In the genomic region with DNA sequence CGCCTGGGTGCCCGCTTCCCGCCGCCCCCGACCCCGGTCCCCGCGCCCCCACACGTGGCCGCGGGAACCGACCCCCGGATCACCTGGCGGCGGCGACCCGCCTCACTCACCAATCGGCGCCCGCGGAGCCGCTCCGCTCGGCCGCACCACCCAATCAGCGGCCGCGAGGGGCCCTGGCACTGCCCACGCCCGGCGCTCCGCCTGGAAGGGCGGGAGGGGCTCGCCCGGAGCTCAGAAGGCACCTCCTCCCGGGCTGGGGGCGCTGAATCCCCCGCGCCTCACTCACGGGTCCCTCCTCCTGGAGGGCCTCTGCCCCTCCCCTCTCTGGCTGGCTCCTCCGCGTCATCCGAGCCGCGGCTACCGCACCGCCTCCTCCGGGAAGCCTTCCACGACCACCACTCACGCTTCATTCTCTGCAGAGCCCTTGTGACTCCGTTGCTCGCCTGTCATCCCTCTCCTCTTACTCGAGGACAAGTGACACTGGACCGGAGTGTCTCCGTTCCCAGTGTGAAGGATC, we compare ENCODE assay signal across 8 cellular contexts. TPM values are rescaled to one million over a fixed set of nuclear protein-coding genes. Genes with fewer than 3 reads are reported as not detected.
DNase-seq lines count a peak whose midpoint lies in the region; ATAC-seq and TF ChIP-seq lines count a peak whose summit lies in the region.

No MANE protein-coding gene starts in this region.

- H3K4me1 ChIP-seq in HUES6 (ENCODE audit: control insufficient read depth, insufficient read depth, low read length): peaks cover 35% of the 10 kb centered on the region
- peaks cover 33% of the 10 kb centered on the region for H3K4me1 ChIP-seq in left ventricle myocardium inferior

- peak overlapping the region; percentile 76 for H3K27ac Mint-ChIP-seq in activated naive CD8-positive, alpha-beta T cell treated with anti-CD3 and anti-CD28 coated beads, Interleukin-2, amount 50 U/mL, for 24 hours

- H3K4me3 Mint-ChIP-seq in activated naive CD8-positive, alpha-beta T cell treated with anti-CD3 and anti-CD28 coated beads, Interleukin-2, amount 50 U/mL, for 24 hours: peak overlapping the region; percentile 82

- peak; percentile 83 for ATAC-seq in Right ventricle myocardium inferior
- ATAC-seq in activated naive CD8-positive, alpha-beta T cell treated with anti-CD3 and anti-CD28 coated beads, Interleukin-2, amount 50 U/mL, for 24 hours: peak; percentile 56

- in situ Hi-C loops in SK-MEL-5 (cut with HindIII; ENCODE audit: low pct_unique_long_range_greater_than_20kb, low sequenced_read_pairs): no loop called here

- H3K27ac ChIP-seq in HUES6 (ENCODE audit: low read depth, low read length): no peak overlapping the region
- no peak overlapping the region for H3K27ac ChIP-seq in left ventricle myocardium inferior (replicated peaks)

- H3K9me3 Mint-ChIP-seq in activated naive CD8-positive, alpha-beta T cell treated with anti-CD3 and anti-CD28 coated beads, Interleukin-2, amount 50 U/mL, for 24 hours: no peaks in the 10 kb centered on the region

- peaks cover 22% of the 10 kb centered on the region for H3K4me1 Mint-ChIP-seq in activated naive CD8-positive, alpha-beta T cell treated with anti-CD3 and anti-CD28 coated beads, Interleukin-2, amount 50 U/mL, for 24 hours

- H3K9me3 ChIP-seq in HUES6 (ENCODE audit: control insufficient read depth, insufficient read depth, low read depth, low read length) (no peaks in the 10 kb centered on the region), left ventricle myocardium inferior (replicated peaks) (no peaks in the 10 kb centered on the region)

- H3K36me3 ChIP-seq in HUES6 (ENCODE audit: control insufficient read depth, insufficient read depth, low read length) (0 out of 2 replicates have a peak, but pooled peaks cover under 1% of the 10 kb centered on the region), left ventricle myocardium inferior (peaks cover 4% of the 10 kb centered on the region)

- DNase-seq in Right ventricle myocardium inferior (ENCODE audit: missing footprints) (no peak), cardiac septum (ENCODE audit: low spot score) (no peak), SK-MEL-5 (ENCODE audit: low read depth, low spot score) (peak; percentile 61), left ventricle myocardium inferior (peak; percentile 52), posterior cingulate gyrus (peak in 9 of 10 donors; percentile 58 to 96 (median 74)), cortex of kidney (lab: John Stamatoyannopoulos, UW) (no peak)
- DNase-seq in activated naive CD8-positive, alpha-beta T cell treated with anti-CD3 and anti-CD28 coated beads, Interleukin-2, amount 50 U/mL, for 24 hours: peak; percentile 70

- H3K4me3 ChIP-seq in HUES6 (ENCODE audit: low read depth, low read length) (peak overlapping the region; percentile 62), left ventricle myocardium inferior (peak overlapping the region; percentile 76)

- intact Hi-C loops in Right ventricle myocardium inferior (cut with DNase I): loop anchor here (2.0 kb wide), 1 partner anchor 33 kb away; no protein-coding TSS in a partner anchor
- intact Hi-C loops in cardiac septum (cut with DNase I): no loop called here
- intact Hi-C loops in left ventricle myocardium inferior (cut with micrococcal nuclease): no loop called here
- intact Hi-C loops in posterior cingulate gyrus (cut with DNase I): no loop called here

- no peak for TF ChIP-seq CTCF in left ventricle myocardium inferior (IDR thresholded peaks at IDR 0.05; ENCODE audit: borderline replicate concordance)

- H3K27me3 ChIP-seq in HUES6 (ENCODE audit: control insufficient read depth, insufficient read depth, low read length) (peaks cover 51% of the 10 kb centered on the region), left ventricle myocardium inferior (ENCODE audit: low read depth) (peaks cover 53% of the 10 kb centered on the region)

- H3K9ac ChIP-seq in HUES6 (ENCODE audit: low read length): peak overlapping the region; percentile 1

- peaks cover 2% of the 10 kb centered on the region for H3K36me3 Mint-ChIP-seq in activated naive CD8-positive, alpha-beta T cell treated with anti-CD3 and anti-CD28 coated beads, Interleukin-2, amount 50 U/mL, for 24 hours (ENCODE audit: low read depth)

- peaks cover 30% of the 10 kb centered on the region for H3K27me3 Mint-ChIP-seq in activated naive CD8-positive, alpha-beta T cell treated with anti-CD3 and anti-CD28 coated beads, Interleukin-2, amount 50 U/mL, for 24 hours

RNA-seq across cellular contexts. Expression of a gene that starts 0.4 kb away (rescaled TPM):
- total RNA-seq in Right ventricle myocardium inferior: not detected
- total RNA-seq in cardiac septum: not detected
- total RNA-seq in SK-MEL-5 (2014; rRNA removed; shearing (Covaris generic)): 3.4 and 3.7 TPM in 2 replicates
- 5.5 and 5.7 TPM in 2 replicates for polyA plus RNA-seq in SK-MEL-5 (2015; cell fraction: cytosol; rRNA removed)
- 23.1 and 24.5 TPM in 2 replicates for polyA plus RNA-seq in SK-MEL-5 (2015; cell fraction: nucleus; rRNA removed)
- total RNA-seq in left ventricle myocardium inferior: not detected

RNA-seq across cellular contexts. Expression of a gene that starts 14.3 kb away (rescaled TPM):
- 6.0 TPM for total RNA-seq in Right ventricle myocardium inferior
- total RNA-seq in cardiac septum: 1.5 TPM
- 0.16 TPM in 1 of 2 replicates, not detected in the other for total RNA-seq in SK-MEL-5 (2014; rRNA removed; shearing (Covaris generic))
- polyA plus RNA-seq in SK-MEL-5 (2015; cell fraction: cytosol; rRNA removed): not detected in 2 replicates
- polyA plus RNA-seq in SK-MEL-5 (2015; cell fraction: nucleus; rRNA removed): 0.83 TPM in 1 of 2 replicates, not detected in the other
- total RNA-seq in left ventricle myocardium inferior: 4.6 TPM

RNA-seq across cellular contexts. Expression of a gene that starts 55.0 kb away (rescaled TPM):
- total RNA-seq in Right ventricle myocardium inferior (110 TPM), cardiac septum (123 TPM), left ventricle myocardium inferior (118 TPM)
- 243 and 251 TPM in 2 replicates for total RNA-seq in SK-MEL-5 (2014; rRNA removed; shearing (Covaris generic))
- 245 and 270 TPM in 2 replicates for polyA plus RNA-seq in SK-MEL-5 (2015; cell fraction: cytosol; rRNA removed)
- polyA plus RNA-seq in SK-MEL-5 (2015; cell fraction: nucleus; rRNA removed): 686 and 734 TPM in 2 replicates

Comparison
In these comparisons a context has a peak if more than half of its experiments do, and no peak if none do; other contexts are left out.
1. DNase-seq: peak in SK-MEL-5 (single experiment), activated naive CD8-positive, alpha-beta T cell treated with anti-CD3 and anti-CD28 coated beads, Interleukin-2, amount 50 U/mL, for 24 hours (single experiment), left ventricle myocardium inferior (single experiment) and posterior cingulate gyrus (9 of 10); none in Right ventricle myocardium inferior (single experiment), cardiac septum (single experiment) and cortex of kidney (single experiment).